In genomic region chrX:80576815-80577533, GRCh38 we compare ENCODE assay signal across 14 cellular contexts.
"Had no signal": no experiment of that assay in that cellular context is flagged by ENCODE, and none has a peak within 500 bp of the region (broad histone marks: within the 10 kb centered on the region; RNA-seq: fewer than 3 reads in every experiment).

No MANE protein-coding gene starts in this region.

- H3K36me3 ChIP-seq: left lung, suprapubic skin had no signal

- H3K27ac ChIP-seq: epithelial cell of prostate, left lung, suprapubic skin had no signal

- DNase-seq: activated CD4-positive, alpha-beta T cell treated with anti-CD3 and anti-CD28 coated beads, Interleukin-2, amount 50 U/mL, for 4 hours; activated gamma-delta T cell; activated T-cell treated with anti-CD3 and anti-CD28 coated beads, Interleukin-2, amount 50 U/mL, for 24 hours; amygdala; cortex of kidney; effector memory CD4-positive, alpha-beta T cell; left lung; stimulated activated CD4-positive, alpha-beta T cell treated with anti-CD3 and anti-CD28 coated beads, Interleukin-4, amount 100 ng/mL, for 1 hour; stimulated activated CD8-positive, alpha-beta memory T cell treated with anti-CD3 and anti-CD28 coated beads, Interleukin-4, amount 100 ng/mL, for 48 hours; stimulated activated naive CD8-positive, alpha-beta T cell treated with anti-CD3 and anti-CD28 coated beads, Interleukin-15, Interleukin-2, amounts not matched to agents 100 U/mL and 50 U/mL, for 24 hours; T-helper 17 cell had no signal

- H3K9me3 ChIP-seq: left lung, suprapubic skin had no signal

- H3K4me3 ChIP-seq: left lung, suprapubic skin had no signal

- ATAC-seq: activated CD4-positive, CD25-positive, alpha-beta regulatory T cell treated with anti-CD3 and anti-CD28 coated beads, Interleukin-2, amount 50 U/mL, for 24 hours; left lung; stimulated activated naive CD8-positive, alpha-beta T cell treated with anti-CD3 and anti-CD28 coated beads, Interleukin-15, Interleukin-2, amounts not matched to agents 100 U/mL and 50 U/mL, for 24 hours; T-helper 17 cell had no signal

- H3K27me3 ChIP-seq: left lung, suprapubic skin had no signal

- H3K4me1 ChIP-seq: left lung, suprapubic skin had no signal
